26 cellular contexts compared by ENCODE assay signal in the genomic region with DNA sequence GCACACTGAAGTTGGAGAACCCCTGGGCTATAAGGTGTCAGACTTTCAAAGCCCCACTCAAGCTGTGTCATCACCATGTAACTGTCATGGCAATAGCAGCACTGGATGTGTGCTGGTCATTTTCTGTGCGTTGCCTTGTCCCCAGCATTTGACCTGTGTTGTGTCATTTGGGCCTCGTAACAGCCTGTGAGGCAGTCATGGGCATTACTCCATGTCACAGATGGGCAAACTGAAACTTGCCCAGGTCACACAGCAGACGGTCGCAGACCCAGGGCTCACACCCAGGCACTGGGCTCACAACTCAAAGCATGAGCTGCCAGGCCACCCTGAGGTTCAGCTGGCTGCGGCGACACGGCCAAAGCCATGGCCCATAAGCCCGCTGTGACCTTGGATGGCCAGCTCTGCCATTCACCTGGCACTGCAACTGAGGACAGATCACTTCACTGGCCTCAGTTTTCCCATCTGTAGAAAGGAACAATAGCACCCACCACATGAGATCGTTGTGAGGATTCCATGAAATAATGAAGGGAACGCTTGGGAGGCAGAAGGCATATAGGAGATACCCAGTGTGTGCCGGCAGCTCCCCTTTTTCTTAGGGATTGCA. TPM values are rescaled to one million over a fixed set of nuclear protein-coding genes. Genes with fewer than 3 reads are reported as not detected.
"Had no signal": no experiment of that assay in that cellular context is flagged by ENCODE, and none has a peak within 500 bp of the region (broad histone marks: within the 10 kb centered on the region; RNA-seq: fewer than 3 reads in every experiment).

No MANE protein-coding gene starts in this region.

- H3K27ac ChIP-seq: ascending aorta, body of pancreas, Peyer's patch, RWPE1 had no signal

- H3K4me1 ChIP-seq: ascending aorta, Peyer's patch had no signal

- ATAC-seq: activated CD8-positive, alpha-beta memory T cell treated with anti-CD3 and anti-CD28 coated beads, Interleukin-2, amount 10 ng/mL, durations not matched to agents 7 days and 5 days; activated naive CD4-positive, alpha-beta T cell treated with anti-CD3 and anti-CD28 coated beads, Interleukin-2, amount 50 U/mL, for 72 hours; activated naive CD8-positive, alpha-beta T cell treated with anti-CD3 and anti-CD28 coated beads, Interleukin-2, amount 50 U/mL, for 24 hours; body of pancreas; T-helper 17 cell had no signal

- H3K27me3 ChIP-seq: ascending aorta, body of pancreas, Peyer's patch had no signal

- H3K4me3 ChIP-seq: ascending aorta, body of pancreas, Peyer's patch had no signal

- H3K36me3 ChIP-seq: ascending aorta, Peyer's patch had no signal

- FAIRE-seq: bronchial epithelial cell had no signal

- DNase-seq: activated CD4-positive, alpha-beta T cell treated with anti-CD3 and anti-CD28 coated beads for 48 hours; activated CD4-positive, alpha-beta T cell treated with anti-CD3 and anti-CD28 coated beads, Interleukin-2, amount 50 U/mL, for 48 hours; activated CD4-positive, CD25-positive, alpha-beta regulatory T cell treated with anti-CD3 and anti-CD28 coated beads, Interleukin-2, amount 50 U/mL, for 72 hours; activated CD8-positive, alpha-beta memory T cell treated with anti-CD3 and anti-CD28 coated beads, Interleukin-2, amount 10 ng/mL, durations not matched to agents 7 days and 5 days; activated effector memory CD4-positive, alpha-beta T cell treated with Interleukin-2 at 50 U/mL for 16 hours; activated naive CD4-positive, alpha-beta T cell; activated naive CD8-positive, alpha-beta T cell treated with anti-CD3 and anti-CD28 coated beads, Interleukin-2, amount 50 U/mL, for 24 hours; activated T-cell treated with anti-CD3 and anti-CD28 coated beads, Interleukin-2, amount 50 U/mL, for 24 hours; amniotic stem cell; body of pancreas; Karpas-422; NCI-H1105 treated with DMSO at 0.1 percent for 48 hours; NCI-H1436 treated with DMSO at 0.1 percent for 48 hours; NCI-H187; NCI-H2081; NCI-H524; Peyer's patch; SHP77 treated with DMSO at 0.1 percent for 48 hours; T-helper 17 cell; T-helper 9 cell had no signal

- H3K9me3 ChIP-seq: ascending aorta, body of pancreas, Peyer's patch had no signal

RNA-seq across cellular contexts. Expression of gene INHBB, which starts 36.7 kb away (rescaled TPM):
- total RNA-seq: activated CD8-positive, alpha-beta memory T cell treated with anti-CD3 and anti-CD28 coated beads, Interleukin-2, amount 10 ng/mL, durations not matched to agents 7 days and 5 days; activated naive CD4-positive, alpha-beta T cell treated with anti-CD3 and anti-CD28 coated beads, Interleukin-2, amount 50 U/mL, for 72 hours; activated T-helper 1 cell treated with anti-CD3 and anti-CD28 coated beads, Interleukin-12 subunit alpha, Interleukin-12 subunit beta, Interleukin-2, Interleukin-4 antibody, amounts not matched to agents 30 ng/mL and 10 ng/mL and 1 ng/mL, durations not matched to agents 14 hours and 24 hours and 36 hours; SK-MEL-5; T-helper 17 cell had no signal
